10 cellular contexts compared by ENCODE assay signal in the genomic region with DNA sequence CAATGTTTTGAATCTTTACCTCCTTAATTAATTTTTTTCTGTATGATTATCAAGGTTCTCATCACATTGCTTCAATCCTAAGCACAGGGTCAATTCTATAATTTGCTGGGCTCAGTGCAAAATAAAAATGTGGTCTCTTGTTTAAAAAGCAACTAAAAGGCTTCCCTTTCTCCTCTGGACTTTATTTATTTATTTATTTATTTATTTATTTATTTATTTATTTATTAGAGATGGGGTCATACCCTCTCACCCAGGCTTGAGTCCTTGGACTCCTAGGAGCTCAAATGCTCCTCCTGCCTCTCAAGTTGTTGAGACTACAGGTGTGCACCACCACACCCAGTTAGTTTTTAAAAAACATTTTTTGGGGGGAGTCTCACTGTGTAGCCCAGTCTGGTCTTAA.
"Had no signal": no experiment of that assay in that cellular context is flagged by ENCODE, and none has a peak within 500 bp of the region (broad histone marks: within the 10 kb centered on the region; RNA-seq: fewer than 3 reads in every experiment).

No MANE protein-coding gene starts in this region.

- H3K4me3 Mint-ChIP-seq: IgD-negative memory B cell had no signal

- H3K4me3 ChIP-seq: K562 had no signal

- ATAC-seq: HepG2, K562 had no signal

- DNase-seq: IMR-90, Karpas-422, KBM-7, KG1 had no signal

- H3K27ac ChIP-seq: HL-60, KMS-11 had no signal

- H3K36me3 Mint-ChIP-seq: IgD-negative memory B cell had no signal

- H3K27ac Mint-ChIP-seq: IgD-negative memory B cell had no signal

- H3K4me2 ChIP-seq: KMS-11 had no signal

- FAIRE-seq: HepG2, HTR-8/SVneo, K562 had no signal

- H3K4me1 Mint-ChIP-seq: IgD-negative memory B cell had no signal

- H3K27me3 Mint-ChIP-seq: IgD-negative memory B cell had no signal
